Comparison of ENCODE assay signal across 15 cellular contexts in genomic region chr1:53257454-53258081, GRCh38.
"Had no signal": no experiment of that assay in that cellular context is flagged by ENCODE, and none has a peak within 500 bp of the region (broad histone marks: within the 10 kb centered on the region; RNA-seq: fewer than 3 reads in every experiment).

No MANE protein-coding gene starts in this region.

- H3K36me3 ChIP-seq: gastrocnemius medialis had no signal

- DNase-seq: activated CD4-positive, alpha-beta T cell treated with anti-CD3 and anti-CD28 coated beads, Interleukin-2, amount 50 U/mL, for 4 hours; activated CD4-positive, CD25-positive, alpha-beta regulatory T cell treated with anti-CD3 and anti-CD28 coated beads, Interleukin-2, amount 50 U/mL, for 72 hours; activated gamma-delta T cell treated with Interleukin-2 at 50 U/mL for 16 hours; activated naive CD8-positive, alpha-beta T cell treated with anti-CD3 and anti-CD28 coated beads, Interleukin-2, amount 10 ng/mL, durations not matched to agents 7 days and 5 days; activated T-cell treated with anti-CD3 and anti-CD28 coated beads, Interleukin-2, amount 50 U/mL, for 4 hours; central memory CD4-positive, alpha-beta T cell; effector memory CD4-positive, alpha-beta T cell; gastrocnemius medialis; kidney; mesendoderm; stimulated activated naive B cell treated with anti-CD40 and anti-IgM and Interleukin-4, amounts not matched to agents 10 μg/mL and 1 μg/mL and 100 μg/mL, for 72 hours; substantia nigra; upper lobe of left lung had no signal

- H3K27ac Mint-ChIP-seq: activated naive CD8-positive, alpha-beta T cell treated with anti-CD3 and anti-CD28 coated beads, Interleukin-2, amount 10 ng/mL, durations not matched to agents 7 days and 5 days; stimulated activated naive B cell treated with anti-CD40 and anti-IgM and Interleukin-4, amounts not matched to agents 10 μg/mL and 1 μg/mL and 100 μg/mL, for 72 hours had no signal

- H3K4me3 ChIP-seq: coronary artery, gastrocnemius medialis, upper lobe of left lung had no signal

- H3K9me3 ChIP-seq: gastrocnemius medialis, upper lobe of left lung had no signal

- H3K4me1 ChIP-seq: gastrocnemius medialis, upper lobe of left lung had no signal

- H3K27me3 Mint-ChIP-seq: activated naive CD8-positive, alpha-beta T cell treated with anti-CD3 and anti-CD28 coated beads, Interleukin-2, amount 10 ng/mL, durations not matched to agents 7 days and 5 days; stimulated activated naive B cell treated with anti-CD40 and anti-IgM and Interleukin-4, amounts not matched to agents 10 μg/mL and 1 μg/mL and 100 μg/mL, for 72 hours had no signal

- H3K9me3 Mint-ChIP-seq: activated naive CD8-positive, alpha-beta T cell treated with anti-CD3 and anti-CD28 coated beads, Interleukin-2, amount 10 ng/mL, durations not matched to agents 7 days and 5 days; activated T-cell treated with anti-CD3 and anti-CD28 coated beads, Interleukin-2, amount 50 U/mL, for 4 hours; stimulated activated naive B cell treated with anti-CD40 and anti-IgM and Interleukin-4, amounts not matched to agents 10 μg/mL and 1 μg/mL and 100 μg/mL, for 72 hours had no signal

- FAIRE-seq: kidney had no signal

- H3K27me3 ChIP-seq: gastrocnemius medialis, upper lobe of left lung had no signal

- H3K4me1 Mint-ChIP-seq: activated naive CD8-positive, alpha-beta T cell treated with anti-CD3 and anti-CD28 coated beads, Interleukin-2, amount 10 ng/mL, durations not matched to agents 7 days and 5 days had no signal

- H3K4me3 Mint-ChIP-seq: activated naive CD8-positive, alpha-beta T cell treated with anti-CD3 and anti-CD28 coated beads, Interleukin-2, amount 10 ng/mL, durations not matched to agents 7 days and 5 days; activated T-cell treated with anti-CD3 and anti-CD28 coated beads, Interleukin-2, amount 50 U/mL, for 4 hours; stimulated activated naive B cell treated with anti-CD40 and anti-IgM and Interleukin-4, amounts not matched to agents 10 μg/mL and 1 μg/mL and 100 μg/mL, for 72 hours had no signal

- ATAC-seq: activated T-cell treated with anti-CD3 and anti-CD28 coated beads, Interleukin-2, amount 50 U/mL, for 4 hours; gastrocnemius medialis; stimulated activated naive B cell treated with anti-CD40 and anti-IgM and Interleukin-4, amounts not matched to agents 10 μg/mL and 1 μg/mL and 100 μg/mL, for 72 hours had no signal

- H3K27ac ChIP-seq: coronary artery, epithelial cell of prostate, gastrocnemius medialis, upper lobe of left lung had no signal
